In genomic region chr7:69597278-69598076, GRCh38 we compare ENCODE assay signal across 8 cellular contexts. TPM values are rescaled to one million over a fixed set of nuclear protein-coding genes. Genes with fewer than 3 reads are reported as not detected.
DNase-seq lines count a peak whose midpoint lies in the region; ATAC-seq and TF ChIP-seq lines count a peak whose summit lies in the region.

No MANE protein-coding gene starts in this region.

- H3K9me3 ChIP-seq in ES-I3 (ENCODE audit: control insufficient read depth, insufficient read depth, low read length) (no peaks in the 10 kb centered on the region), Loucy (ENCODE audit: insufficient read depth, low read depth, low read length) (no peaks in the 10 kb centered on the region), lung (ENCODE audit: control insufficient read depth in 2 of 2, insufficient read depth in 1 of 2, low read length in 1 of 2) (no peaks in the 10 kb centered on the region), thoracic aorta (no peaks in the 10 kb centered on the region)

- peak overlapping the region; percentile 76 for H2AFZ ChIP-seq in Loucy (ENCODE audit: low read length)

- H3K36me3 ChIP-seq in ES-I3 (ENCODE audit: insufficient read depth, low read length) (no peaks in the 10 kb centered on the region), Loucy (ENCODE audit: insufficient read depth, low read length) (no peaks in the 10 kb centered on the region), lung (ENCODE audit: control insufficient read depth in 2 of 2, insufficient read depth in 2 of 2, low read length in 2 of 2) (no peaks in the 10 kb centered on the region), thoracic aorta (no peaks in the 10 kb centered on the region)

- DNase-seq in cardiac fibroblast (ENCODE audit: low read depth in 2 of 2) (peak in 1 of 2 donors; percentile 9), lung (ENCODE audit: low spot score) (no peak), thoracic aorta (ENCODE audit: low spot score) (no peak), NCI-H2081 treated with DMSO at 0.1 percent for 48 hours (lab: John Stamatoyannopoulos, UW) (no peak)

- WGBS in lung, 2 donors = 1% methylated on average over 57 to 77 of the region's 78 CpGs

- H3K4me2 ChIP-seq in Loucy (ENCODE audit: low read depth, low read length, poor library complexity, severe bottlenecking) = peak overlapping the region; percentile 74

- no peaks in the 10 kb centered on the region for H3K9me2 ChIP-seq in Loucy (replicated peaks; ENCODE audit: low read depth, low read length)

- no peaks in the 10 kb centered on the region for H3F3A ChIP-seq in Loucy (ENCODE audit: low read depth)

- ATAC-seq in GM21619 (IDR thresholded peaks at IDR 0.05; ENCODE audit: unreplicated experiment) (peak; percentile 23), lung (ENCODE audit: insufficient read depth, low FRiP score) (no peak), thoracic aorta (ENCODE audit: insufficient number of reproducible peaks, low FRiP score, low read depth) (peak; percentile 7), esophagus mucosa (no peak)

- H3K9ac ChIP-seq in ES-I3 (ENCODE audit: low read depth, low read length) (peak overlapping the region; percentile 97), Loucy (ENCODE audit: low read depth, low read length, poor library complexity, severe bottlenecking) (peak overlapping the region; percentile 93)

- peaks cover 8% of the 10 kb centered on the region for H3K4me1 ChIP-seq in ES-I3 (ENCODE audit: insufficient read depth, low read length)
- peaks cover 31% of the 10 kb centered on the region for H3K4me1 ChIP-seq in Loucy (ENCODE audit: insufficient read depth, low read length, poor library complexity, severe bottlenecking)
- peaks cover 0 to 3% of the 10 kb centered on the region in 2 donors for H3K4me1 ChIP-seq in lung (ENCODE audit: control insufficient read depth in 2 of 2, insufficient read depth in 2 of 2, low read length in 2 of 2)
- peaks cover 11 to 23% of the 10 kb centered on the region in 2 donors for H3K4me1 ChIP-seq in thoracic aorta (ENCODE audit: control insufficient read depth in 1 of 2, low read depth in 2 of 2)

- H3K27ac ChIP-seq in lung (ENCODE audit: low read depth in 1 of 2, low read length in 1 of 2) = peak overlapping the region; percentile 37 to 72
- H3K27ac ChIP-seq in thoracic aorta = peak overlapping the region; percentile 79 to 83

- TF ChIP-seq CTCF in Loucy (conservative IDR thresholded peaks at IDR 0.05; ENCODE audit: low read length) = no peak
- TF ChIP-seq CTCF in cardiac fibroblast (IDR thresholded peaks at IDR 0.05; ENCODE audit: low read depth, low read length) = no peak
- no peak for TF ChIP-seq CTCF in lung (IDR thresholded peaks at IDR 0.05; ENCODE audit: control extremely low read depth, extremely low read depth)
- TF ChIP-seq CTCF in thoracic aorta (IDR thresholded peaks at IDR 0.05) = no peak

- H4K20me1 ChIP-seq in Loucy (ENCODE audit: insufficient read depth, low read length, poor library complexity, severe bottlenecking) = peaks cover 27% of the 10 kb centered on the region

- H3K4me3 ChIP-seq in Loucy (ENCODE audit: low read length, poor library complexity, severe bottlenecking) (peak overlapping the region; percentile 81), cardiac fibroblast (replicated peaks in 1 of 2; ENCODE audit: low read depth in 2 of 2, low read length in 2 of 2) (peak overlapping the region; percentile 60 to 62), lung (peak overlapping the region; percentile 44), thoracic aorta (peak overlapping the region; percentile 98)

- H3K79me2 ChIP-seq in Loucy (ENCODE audit: insufficient read depth, low read length) = peaks cover 38% of the 10 kb centered on the region

- no peaks in the 10 kb centered on the region for H3K27me3 ChIP-seq in Loucy (ENCODE audit: insufficient read depth, low read length, poor library complexity, severe bottlenecking)
- H3K27me3 ChIP-seq in lung (ENCODE audit: control insufficient read depth, insufficient read depth) = no peaks in the 10 kb centered on the region
- H3K27me3 ChIP-seq in thoracic aorta (replicated peaks; ENCODE audit: insufficient read depth) = no peaks in the 10 kb centered on the region

RNA-seq across cellular contexts. Expression of gene AUTS2, which starts 0.8 kb away (rescaled TPM):
- total RNA-seq in lung = 100 to 1,000 TPM in 1 of 2 donors, 10 to 100 TPM in 1; 65.8 to 115 TPM
- 10 to 100 TPM; 11.8 to 15.4 TPM for polyA plus RNA-seq in lung
- total RNA-seq in thoracic aorta = 100 to 1,000 TPM in 1 of 2 donors, 10 to 100 TPM in 1; 49.4 to 101 TPM
- 20.4 TPM for total RNA-seq in esophagus mucosa

Comparison
In these comparisons a context has a peak if more than half of its experiments do, and no peak if none do; other contexts are left out.
1. ATAC-seq: peak in GM21619 (single experiment) and thoracic aorta (single experiment); none in lung (single experiment) and esophagus mucosa (single experiment).
2. H3K4me3 ChIP-seq: peak in every context shown above with its lines; median percentile 98 in thoracic aorta; 81 in Loucy; 61 in cardiac fibroblast; 44 in lung.